28 cellular contexts compared by ENCODE assay signal in genomic region chr12:70268972-70269371, GRCh38. TPM values are rescaled to one million over a fixed set of nuclear protein-coding genes. Genes with fewer than 3 reads are reported as not detected.
DNase-seq lines count a peak whose midpoint lies in the region; TF ChIP-seq lines count a peak whose summit lies in the region.
"Had no signal": no experiment of that assay in that cellular context is flagged by ENCODE, and none has a peak within 500 bp of the region (broad histone marks: within the 10 kb centered on the region; RNA-seq: fewer than 3 reads in every experiment).

No MANE protein-coding gene starts in this region.

- TF ChIP-seq CTCF in OCI-LY1 (IDR thresholded peaks at IDR 0.05; ENCODE audit: low read length) = no peak
- no peak for TF ChIP-seq CTCF in progenitor cell of endocrine pancreas (IDR thresholded peaks at IDR 0.05; ENCODE audit: unreplicated experiment)

- H3K27ac ChIP-seq in OCI-LY1 (ENCODE audit: low read depth, low read length, poor library complexity, severe bottlenecking) = peak overlapping the region; percentile 68
- H3K27ac ChIP-seq: 22Rv1, RWPE1 had no signal

- peaks cover 54% of the 10 kb centered on the region for H3K4me1 ChIP-seq in OCI-LY1 (ENCODE audit: insufficient read depth, low read length, severe bottlenecking)
- H3K4me1 ChIP-seq in iPS-15b (ENCODE audit: control insufficient read depth, insufficient read depth, low read length) = peaks cover 9% of the 10 kb centered on the region

- H3K4me1 Mint-ChIP-seq in progenitor cell of endocrine pancreas (ENCODE audit: low read depth) = peaks cover 50% of the 10 kb centered on the region

- peak overlapping the region; percentile 22; the same call in 1 of the 2 replicates for H3K9ac ChIP-seq in OCI-LY1 (ENCODE audit: low read length)
- peak overlapping the region; percentile 3 for H3K9ac ChIP-seq in iPS-15b (ENCODE audit: low read depth, low read length)

- peaks cover 99% of the 10 kb centered on the region for H3K79me2 ChIP-seq in OCI-LY1 (ENCODE audit: insufficient read depth, low read length)

- H3K9me3 ChIP-seq in OCI-LY1 (ENCODE audit: low read length) = no peaks in the 10 kb centered on the region
- no peaks in the 10 kb centered on the region for H3K9me3 ChIP-seq in iPS-15b (ENCODE audit: control insufficient read depth, insufficient read depth, low read length)
- H3K9me3 ChIP-seq: BE2C, HAP-1 had no signal

- peaks cover 25% of the 10 kb centered on the region for H3K36me3 ChIP-seq in OCI-LY1 (ENCODE audit: insufficient read depth, low read length)
- no peaks in the 10 kb centered on the region for H3K36me3 ChIP-seq in iPS-15b (ENCODE audit: control insufficient read depth, insufficient read depth, low read length)
- H3K36me3 ChIP-seq: BE2C, HAP-1 had no signal

- H3K27me3 ChIP-seq in OCI-LY1 (ENCODE audit: insufficient read depth, low read length) = no peaks in the 10 kb centered on the region
- H3K27me3 ChIP-seq in iPS-15b (ENCODE audit: control insufficient read depth, insufficient read depth, low read length) = no peaks in the 10 kb centered on the region
- H3K27me3 ChIP-seq: BE2C had no signal

- no peak overlapping the region for H3K4me3 Mint-ChIP-seq in progenitor cell of endocrine pancreas (ENCODE audit: low read depth)
- H3K4me3 Mint-ChIP-seq: CD14-positive monocyte, T-cell had no signal

- peak overlapping the region; percentile 31; the same call in 1 of the 2 replicates for H3K4me2 ChIP-seq in OCI-LY1 (ENCODE audit: low read length)

- H3K9me3 Mint-ChIP-seq in progenitor cell of endocrine pancreas (ENCODE audit: low read depth) = peaks cover 7% of the 10 kb centered on the region
- H3K9me3 Mint-ChIP-seq: CD8-positive, alpha-beta memory T cell; T-cell had no signal

- no peaks in the 10 kb centered on the region for H3K27me3 Mint-ChIP-seq in progenitor cell of endocrine pancreas
- H3K27me3 Mint-ChIP-seq: CD8-positive, alpha-beta memory T cell; T-cell had no signal

- no peaks in the 10 kb centered on the region for H3K9me2 ChIP-seq in OCI-LY1 (ENCODE audit: low read depth, low read length)

- H4K20me1 ChIP-seq in OCI-LY1 (ENCODE audit: insufficient read depth, low read length) = no peaks in the 10 kb centered on the region

- H3F3A ChIP-seq in OCI-LY1 (ENCODE audit: insufficient read depth, low read length) = no peaks in the 10 kb centered on the region

- H3K27ac Mint-ChIP-seq in progenitor cell of endocrine pancreas = peak overlapping the region; percentile 34
- H3K27ac Mint-ChIP-seq: CD8-positive, alpha-beta memory T cell; T-cell had no signal

- DNase-seq in NCI-H446 treated with DMSO at 0.1 percent for 48 hours (lab: John Stamatoyannopoulos, UW) (peak; percentile 2), NCI-H446 (lab: John Stamatoyannopoulos, UW) (no peak), progenitor cell of endocrine pancreas (ENCODE audit: low spot score, unreplicated experiment) (no peak), GOT3 (lab: John Stamatoyannopoulos, UW) (no peak), SW 1271 (lab: John Stamatoyannopoulos, UW) (no peak), NCI-H1048 (lab: John Stamatoyannopoulos, UW) (no peak)
- DNase-seq: ACHN; BE2C; CD8-positive, alpha-beta memory T cell; DMS153; DND-41; MM.1S; NCI-H1092 treated with DMSO at 0.1 percent for 48 hours; NCI-H1436; NCI-H187; NCI-H2081 treated with DMSO at 0.1 percent for 48 hours; NCI-H2171; NCI-H526; NCI-H82; SHP77; T-cell had no signal

- peaks cover 8% of the 10 kb centered on the region for H3K36me3 Mint-ChIP-seq in progenitor cell of endocrine pancreas (ENCODE audit: insufficient read depth)

- no peak overlapping the region for H2AFZ ChIP-seq in OCI-LY1 (ENCODE audit: low read length)

- no peak overlapping the region for H3K4me3 ChIP-seq in OCI-LY1 (ENCODE audit: low read depth, low read length, poor library complexity, severe bottlenecking)
- no peak overlapping the region for H3K4me3 ChIP-seq in iPS-15b (ENCODE audit: low read depth, low read length)
- H3K4me3 ChIP-seq: HAP-1, K562 had no signal

RNA-seq across cellular contexts. Expression of gene CNOT2, which starts 25.7 kb away (rescaled TPM):
- total RNA-seq in progenitor cell of endocrine pancreas = 127 and 128 TPM in 2 replicates
